In the genomic region with DNA sequence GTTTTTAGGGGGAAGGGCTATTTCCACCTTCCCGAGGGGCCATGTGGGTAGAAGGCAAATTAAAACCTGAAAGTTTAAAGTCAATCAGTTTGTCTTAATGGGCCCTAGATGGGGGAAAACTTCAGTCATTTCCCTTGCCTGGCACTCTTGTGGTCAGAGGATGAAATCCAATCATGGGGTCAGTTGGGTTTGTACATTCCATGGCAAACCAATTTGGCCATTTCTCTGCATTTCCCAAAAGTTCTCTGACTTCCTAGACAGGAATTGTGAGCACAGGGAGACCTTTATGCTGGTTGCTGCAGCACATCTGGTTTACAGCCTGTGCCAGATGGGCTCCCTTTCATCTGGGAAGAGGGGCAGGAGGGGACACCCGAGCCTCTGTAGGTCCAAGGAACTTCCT, we compare ENCODE assay signal across 22 cellular contexts.
"Had no signal": no experiment of that assay in that cellular context is flagged by ENCODE, and none has a peak within 500 bp of the region (broad histone marks: within the 10 kb centered on the region; RNA-seq: fewer than 3 reads in every experiment).

No MANE protein-coding gene starts in this region.

- H3K36me3 ChIP-seq: gastrocnemius medialis, ovary, right lobe of liver, thoracic aorta, upper lobe of right lung, WERI-Rb-1 had no signal

- H3K4me1 ChIP-seq: gastrocnemius medialis, upper lobe of right lung had no signal

- H3K36me3 Mint-ChIP-seq: activated naive CD4-positive, alpha-beta T cell treated with anti-CD3 and anti-CD28 coated beads, Interleukin-2, amount 50 U/mL, for 24 hours; brain; immature natural killer cell; naive thymus-derived CD8-positive, alpha-beta T cell; stimulated activated memory B cell treated with anti-CD40 and anti-IgM and Interleukin-4, amounts not matched to agents 10 μg/mL and 1 μg/mL and 100 μg/mL, for 72 hours had no signal

- H3K27me3 ChIP-seq: gastrocnemius medialis, ovary, right lobe of liver, upper lobe of right lung had no signal

- H3K9me3 ChIP-seq: gastrocnemius medialis, ovary, right lobe of liver, thoracic aorta, upper lobe of right lung had no signal

- H3K4me2 ChIP-seq: smooth muscle cell had no signal

- H3K9me3 Mint-ChIP-seq: activated naive CD4-positive, alpha-beta T cell treated with anti-CD3 and anti-CD28 coated beads, Interleukin-2, amount 50 U/mL, for 24 hours; activated T-cell treated with anti-CD3 and anti-CD28 coated beads, Interleukin-2, amount 50 U/mL, for 72 hours; immature natural killer cell; naive thymus-derived CD8-positive, alpha-beta T cell had no signal

- H3K27ac Mint-ChIP-seq: activated naive CD4-positive, alpha-beta T cell treated with anti-CD3 and anti-CD28 coated beads, Interleukin-2, amount 50 U/mL, for 24 hours; activated T-cell treated with anti-CD3 and anti-CD28 coated beads, Interleukin-2, amount 50 U/mL, for 72 hours; endodermal cell; immature natural killer cell; naive thymus-derived CD8-positive, alpha-beta T cell; stimulated activated memory B cell treated with anti-CD40 and anti-IgM and Interleukin-4, amounts not matched to agents 10 μg/mL and 1 μg/mL and 100 μg/mL, for 72 hours; T-helper 17 cell had no signal

- H3K4me1 Mint-ChIP-seq: activated naive CD4-positive, alpha-beta T cell treated with anti-CD3 and anti-CD28 coated beads, Interleukin-2, amount 50 U/mL, for 24 hours; brain; immature natural killer cell; naive thymus-derived CD8-positive, alpha-beta T cell; stimulated activated memory B cell treated with anti-CD40 and anti-IgM and Interleukin-4, amounts not matched to agents 10 μg/mL and 1 μg/mL and 100 μg/mL, for 72 hours; T-helper 17 cell had no signal

- H3K27ac ChIP-seq: epithelial cell of prostate, gastrocnemius medialis, ovary, right lobe of liver, thoracic aorta, upper lobe of right lung, WERI-Rb-1 had no signal

- H3K4me3 Mint-ChIP-seq: activated naive CD4-positive, alpha-beta T cell treated with anti-CD3 and anti-CD28 coated beads, Interleukin-2, amount 50 U/mL, for 24 hours; activated T-cell treated with anti-CD3 and anti-CD28 coated beads, Interleukin-2, amount 50 U/mL, for 72 hours; brain; endodermal cell; immature natural killer cell; naive thymus-derived CD8-positive, alpha-beta T cell; stimulated activated memory B cell treated with anti-CD40 and anti-IgM and Interleukin-4, amounts not matched to agents 10 μg/mL and 1 μg/mL and 100 μg/mL, for 72 hours; T-helper 17 cell had no signal

- DNase-seq: activated CD4-positive, alpha-beta T cell treated with anti-CD3 and anti-CD28 coated beads for 1 hour; activated effector memory CD4-positive, alpha-beta T cell treated with anti-CD3 and anti-CD28 coated beads, Interleukin-2, amount 50 U/mL, for 16 hours; activated T-cell treated with anti-CD3 and anti-CD28 coated beads, Interleukin-2, amount 50 U/mL, for 72 hours; caudate nucleus; endodermal cell; gastrocnemius medialis; immature natural killer cell; left ventricle myocardium superior; mesenchymal stem cell; naive thymus-derived CD8-positive, alpha-beta T cell; ovary; right lobe of liver; stimulated activated CD4-positive, alpha-beta T cell treated with anti-CD3 and anti-CD28 coated beads, Interleukin-4, amount 100 ng/mL, for 24 hours; T-helper 17 cell; upper lobe of right lung; WERI-Rb-1 had no signal

- ATAC-seq: activated T-cell treated with anti-CD3 and anti-CD28 coated beads, Interleukin-2, amount 50 U/mL, for 72 hours; gastrocnemius medialis; left ventricle myocardium superior; naive thymus-derived CD8-positive, alpha-beta T cell; stimulated activated memory B cell treated with anti-CD40 and anti-IgM and Interleukin-4, amounts not matched to agents 10 μg/mL and 1 μg/mL and 100 μg/mL, for 72 hours; T-helper 17 cell; upper lobe of right lung had no signal

- H3K4me3 ChIP-seq: gastrocnemius medialis, ovary, right lobe of liver, smooth muscle cell, thoracic aorta, upper lobe of right lung had no signal
